Comparison of ENCODE assay signal across 7 cellular contexts in the genomic region with DNA sequence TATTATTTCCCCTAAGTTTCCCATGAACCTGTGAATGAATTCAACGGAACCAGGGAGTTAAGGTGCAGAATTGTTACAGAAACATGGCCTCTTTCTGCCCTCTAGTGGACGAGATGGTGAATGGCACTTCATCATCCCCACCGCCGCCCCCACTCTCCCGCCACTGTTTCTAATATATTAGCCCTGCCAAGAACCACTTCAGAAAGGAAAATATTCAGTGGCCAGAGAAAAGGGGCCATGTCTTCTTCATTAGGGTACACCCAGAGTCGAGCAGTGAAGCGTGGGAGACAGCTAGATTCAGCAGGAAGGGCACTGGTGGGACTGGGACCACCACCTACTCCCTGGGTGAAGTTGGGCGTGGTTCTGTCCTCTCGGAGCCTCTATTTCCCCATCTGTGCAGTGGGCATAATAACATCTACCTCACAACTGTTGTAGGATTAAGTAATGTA. TPM values are rescaled to one million over a fixed set of nuclear protein-coding genes. Genes with fewer than 3 reads are reported as not detected.
DNase-seq lines count a peak whose midpoint lies in the region; ATAC-seq and TF ChIP-seq lines count a peak whose summit lies in the region.

No MANE protein-coding gene starts in this region.

- DNase-seq in GDM1 (lab: John Stamatoyannopoulos, UW), result peak; percentile 3
- peak; percentile 55 for DNase-seq in SW480 (ENCODE audit: low spot score)
- DNase-seq in chondrocyte (ENCODE audit: low spot score), result no peak
- no peak for DNase-seq in lower lobe of right lung
- DNase-seq in stimulated activated naive CD8-positive, alpha-beta T cell treated with anti-CD3 and anti-CD28 coated beads, Interleukin-15, Interleukin-2, amounts not matched to agents 100 U/mL and 50 U/mL, for 24 hours, result peak; percentile 31
- DNase-seq in NK-92 (lab: John Stamatoyannopoulos, UW; ENCODE audit: unreplicated experiment), result no peak

- intact Hi-C loops in lower lobe of right lung (cut with DNase I), result no loop called here

- no peaks in the 10 kb centered on the region for H3K9me3 ChIP-seq in lower lobe of right lung

- H3K27ac ChIP-seq in lower lobe of right lung, result peak overlapping the region; percentile 59

- peak; percentile 80 to 85 for ATAC-seq in lower lobe of right lung
- no peak for ATAC-seq in stimulated activated naive CD8-positive, alpha-beta T cell treated with anti-CD3 and anti-CD28 coated beads, Interleukin-15, Interleukin-2, amounts not matched to agents 100 U/mL and 50 U/mL, for 24 hours

- H3K4me1 Mint-ChIP-seq in chondrocyte (ENCODE audit: low read depth), result peaks cover 19% of the 10 kb centered on the region

- H3K4me3 ChIP-seq in lower lobe of right lung, result no peak overlapping the region

- H3K36me3 Mint-ChIP-seq in chondrocyte (ENCODE audit: low read depth), result no peaks in the 10 kb centered on the region

- peak; percentile 79 for TF ChIP-seq CTCF in LNCAP (IDR thresholded peaks at IDR 0.05)
- peak; percentile 97 for TF ChIP-seq CTCF in chondrocyte (IDR thresholded peaks at IDR 0.05)
- peak; percentile 88 for TF ChIP-seq CTCF in lower lobe of right lung (IDR thresholded peaks at IDR 0.05)

- no peaks in the 10 kb centered on the region for H3K27me3 ChIP-seq in lower lobe of right lung (ENCODE audit: low read depth)

- H3K4me3 Mint-ChIP-seq in chondrocyte (ENCODE audit: unreplicated experiment), result peak overlapping the region; percentile 13

- peaks cover 8% of the 10 kb centered on the region for H3K4me1 ChIP-seq in lower lobe of right lung

- peaks cover 9% of the 10 kb centered on the region for H3K9me3 Mint-ChIP-seq in chondrocyte (ENCODE audit: low read depth)

- no peaks in the 10 kb centered on the region for H3K36me3 ChIP-seq in lower lobe of right lung

- H3K27ac Mint-ChIP-seq in chondrocyte (ENCODE audit: unreplicated experiment), result peak overlapping the region; percentile 96

- H3K27me3 Mint-ChIP-seq in chondrocyte (ENCODE audit: low read depth), result peaks cover 17% of the 10 kb centered on the region

RNA-seq across cellular contexts. Expression of gene SYT13, which starts 46.4 kb away (rescaled TPM):
- 1.8 to 3.2 TPM (median 2.8 TPM) in 3 replicates for total RNA-seq in chondrocyte
- total RNA-seq in lower lobe of right lung, result not detected

Comparison
In these comparisons a context has a peak if more than half of its experiments do, and no peak if none do; other contexts are left out.
1. DNase-seq: peak in GDM1 (single experiment), SW480 (single experiment) and stimulated activated naive CD8-positive, alpha-beta T cell treated with anti-CD3 and anti-CD28 coated beads, Interleukin-15, Interleukin-2, amounts not matched to agents 100 U/mL and 50 U/mL, for 24 hours (single experiment); none in chondrocyte (single experiment), lower lobe of right lung (single experiment) and NK-92 (single experiment).
2. Peak in every context shown above with its lines, with median percentiles within 50 percentile points of each other: CTCF ChIP-seq.